ENCODE assay signal across 16 cellular contexts in the genomic region with DNA sequence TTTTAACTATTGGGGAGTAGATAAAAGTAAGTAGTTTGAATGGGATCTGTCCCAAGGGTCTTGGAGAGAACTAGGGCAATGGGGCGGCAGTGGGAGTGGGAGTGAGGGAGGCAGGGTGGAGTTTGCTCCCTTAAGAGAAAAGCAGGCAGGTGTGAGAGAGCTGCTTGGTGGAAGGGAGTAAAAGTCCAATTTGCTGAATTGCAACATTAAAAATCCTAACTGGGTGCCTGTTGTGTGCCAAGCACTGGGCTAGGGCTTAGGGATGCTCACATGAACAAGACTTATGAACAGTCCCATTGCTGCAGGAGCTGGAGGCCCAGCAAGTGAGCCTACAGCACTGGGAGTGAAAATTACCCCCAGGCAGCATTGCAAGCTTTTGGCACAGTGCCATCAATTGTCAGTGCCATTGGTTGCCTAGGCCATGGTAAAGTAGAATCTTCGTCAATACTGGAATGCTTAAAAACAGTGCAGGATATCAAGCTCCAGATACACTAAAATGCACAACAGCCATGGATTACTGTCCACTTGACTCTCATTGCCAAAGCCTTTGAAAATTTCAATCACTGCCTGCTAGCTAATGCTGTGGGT.
"Had no signal": no experiment of that assay in that cellular context is flagged by ENCODE, and none has a peak within 500 bp of the region (broad histone marks: within the 10 kb centered on the region; RNA-seq: fewer than 3 reads in every experiment).

No MANE protein-coding gene starts in this region.

- H3K36me3 Mint-ChIP-seq: activated naive CD8-positive, alpha-beta T cell treated with anti-CD3 and anti-CD28 coated beads, Interleukin-2, amount 10 ng/mL, durations not matched to agents 7 days and 5 days; immature natural killer cell had no signal

- H3K36me3 ChIP-seq: esophagus muscularis mucosa, thyroid gland, uterus, WERI-Rb-1 had no signal

- H3K9me3 ChIP-seq: esophagus muscularis mucosa, thyroid gland, uterus had no signal

- H3K4me1 ChIP-seq: esophagus muscularis mucosa, thyroid gland, uterus had no signal

- H3K9me3 Mint-ChIP-seq: immature natural killer cell had no signal

- H3K27me3 Mint-ChIP-seq: activated CD4-positive, alpha-beta memory T cell treated with anti-CD3 and anti-CD28 coated beads, Interleukin-2, amount 10 ng/mL, durations not matched to agents 7 days and 5 days; activated CD4-positive, alpha-beta T cell treated with anti-CD3 and anti-CD28 coated beads for 36 hours; activated naive CD8-positive, alpha-beta T cell treated with anti-CD3 and anti-CD28 coated beads, Interleukin-2, amount 10 ng/mL, durations not matched to agents 7 days and 5 days; naive B cell had no signal

- H3K4me3 Mint-ChIP-seq: activated CD4-positive, alpha-beta memory T cell treated with anti-CD3 and anti-CD28 coated beads, Interleukin-2, amount 10 ng/mL, durations not matched to agents 7 days and 5 days; activated CD4-positive, alpha-beta T cell treated with anti-CD3 and anti-CD28 coated beads for 36 hours; activated naive CD8-positive, alpha-beta T cell treated with anti-CD3 and anti-CD28 coated beads, Interleukin-2, amount 10 ng/mL, durations not matched to agents 7 days and 5 days; activated T-cell treated with anti-CD3 and anti-CD28 coated beads, Interleukin-2, amount 50 U/mL, for 72 hours; immature natural killer cell; naive B cell had no signal

- H3K4me3 ChIP-seq: dorsolateral prefrontal cortex, esophagus muscularis mucosa, lung, thyroid gland, uterus had no signal

- H3K27ac ChIP-seq: dorsolateral prefrontal cortex, esophagus muscularis mucosa, thyroid gland, uterus, WERI-Rb-1 had no signal

- ATAC-seq: activated CD4-positive, alpha-beta T cell treated with anti-CD3 and anti-CD28 coated beads for 36 hours; activated T-cell treated with anti-CD3 and anti-CD28 coated beads, Interleukin-2, amount 50 U/mL, for 72 hours had no signal

- H3K4me1 Mint-ChIP-seq: activated CD4-positive, alpha-beta memory T cell treated with anti-CD3 and anti-CD28 coated beads, Interleukin-2, amount 10 ng/mL, durations not matched to agents 7 days and 5 days; activated CD4-positive, alpha-beta T cell treated with anti-CD3 and anti-CD28 coated beads for 36 hours; activated naive CD8-positive, alpha-beta T cell treated with anti-CD3 and anti-CD28 coated beads, Interleukin-2, amount 10 ng/mL, durations not matched to agents 7 days and 5 days; immature natural killer cell had no signal

- DNase-seq: activated CD4-positive, alpha-beta memory T cell treated with anti-CD3 and anti-CD28 coated beads, Interleukin-2, amount 10 ng/mL, durations not matched to agents 7 days and 5 days; activated CD4-positive, alpha-beta T cell treated with anti-CD3 and anti-CD28 coated beads for 36 hours; activated gamma-delta T cell treated with Interleukin-2 at 50 U/mL for 16 hours; activated naive CD8-positive, alpha-beta T cell treated with anti-CD3 and anti-CD28 coated beads, Interleukin-2, amount 10 ng/mL, durations not matched to agents 7 days and 5 days; activated T-cell treated with anti-CD3 and anti-CD28 coated beads, Interleukin-2, amount 50 U/mL, for 72 hours; anterior cingulate cortex; dorsolateral prefrontal cortex; glutamatergic neuron; immature natural killer cell; naive B cell; retina; thyroid gland; uterus; WERI-Rb-1 had no signal

- H3K27ac Mint-ChIP-seq: activated CD4-positive, alpha-beta memory T cell treated with anti-CD3 and anti-CD28 coated beads, Interleukin-2, amount 10 ng/mL, durations not matched to agents 7 days and 5 days; activated CD4-positive, alpha-beta T cell treated with anti-CD3 and anti-CD28 coated beads for 36 hours; activated naive CD8-positive, alpha-beta T cell treated with anti-CD3 and anti-CD28 coated beads, Interleukin-2, amount 10 ng/mL, durations not matched to agents 7 days and 5 days; activated T-cell treated with anti-CD3 and anti-CD28 coated beads, Interleukin-2, amount 50 U/mL, for 72 hours; immature natural killer cell had no signal

- H3K27me3 ChIP-seq: dorsolateral prefrontal cortex, esophagus muscularis mucosa, thyroid gland, uterus had no signal
